8 cellular contexts compared by ENCODE assay signal in genomic region chr2:121701761-121702160, GRCh38. TPM values are rescaled to one million over a fixed set of nuclear protein-coding genes. Genes with fewer than 3 reads are reported as not detected.
A peak's percentile ranks its signal among the peaks of the same experiment; 100 is the strongest.
DNase-seq lines count a peak whose midpoint lies in the region; ATAC-seq, FAIRE-seq and TF ChIP-seq lines count a peak whose summit lies in the region.
"Not testable (repeated sequence)": the region's sequence is repeated elsewhere in the genome, so short reads cannot be mapped to it uniquely, and the experiment has no call there.

No MANE protein-coding gene starts in this region.

- not testable (repeated sequence) for H3K9me3 Mint-ChIP-seq in CD4-positive, alpha-beta T cell; activated CD4-positive, alpha-beta memory T cell treated with anti-CD3 and anti-CD28 coated beads, Interleukin-2, amount 10 ng/mL, durations not matched to agents 7 days and 5 days

- BruUV-seq in PC-3 (replicated peaks; lab: Mats Ljungman, UMichigan); K562 (replicated peaks; lab: Mats Ljungman, UMichigan): not testable (repeated sequence)

- not testable (repeated sequence) for FAIRE-seq in K562 (lab: Jason Lieb, UNC)

- H3K27ac ChIP-seq in CD4-positive, alpha-beta T cell (ENCODE audit: low read depth, low read length); K562 (ENCODE audit: extremely low read depth, low read depth, low read length); sigmoid colon: not testable (repeated sequence)
- H3K27ac ChIP-seq in KOPT-K1 (ENCODE audit: low read depth, low read length, poor library complexity, severe bottlenecking) (peak overlapping the region; percentile 97), PC-3 (ENCODE audit: low read length) (peak overlapping the region; percentile 39)

- H3K36me3 ChIP-seq in KOPT-K1 (ENCODE audit: insufficient read depth, low read length); PC-3 (ENCODE audit: low read depth, low read length); K562 (ENCODE audit: control insufficient read depth, insufficient read depth, low read length); sigmoid colon: not testable (repeated sequence)

- H3K27me3 Mint-ChIP-seq in CD4-positive, alpha-beta T cell; activated CD4-positive, alpha-beta memory T cell treated with anti-CD3 and anti-CD28 coated beads, Interleukin-2, amount 10 ng/mL, durations not matched to agents 7 days and 5 days: not testable (repeated sequence)

- intact Hi-C loops in CD4-positive, alpha-beta T cell (cut with DNase I, micrococcal nuclease); PC-3 (cut with micrococcal nuclease); K562 (cut with micrococcal nuclease); sigmoid colon (cut with DNase I): not testable (repeated sequence)

- H2AFZ ChIP-seq in PC-3 (ENCODE audit: low read length): not testable (repeated sequence)
- H2AFZ ChIP-seq in K562 (ENCODE audit: low read depth, low read length): peak overlapping the region; percentile 36; the same call in 1 of the 2 replicates

- TF ChIP-seq EP300 in K562 (IDR thresholded peaks at IDR 0.05; ENCODE audit: low read length); sigmoid colon (IDR thresholded peaks at IDR 0.05): not testable (repeated sequence)

- not testable (repeated sequence) for DNase-seq in CD4-positive, alpha-beta T cell; activated CD4-positive, alpha-beta memory T cell treated with anti-CD3 and anti-CD28 coated beads, Interleukin-2, amount 10 ng/mL, durations not matched to agents 7 days and 5 days; K562 (ENCODE audit: extremely low read depth in 1 of 4, low spot score in 3 of 4)
- DNase-seq in PC-3: peak; percentile 55
- peak; percentile 22 for DNase-seq in T1000 (lab: John Stamatoyannopoulos, UW)
- DNase-seq in kidney tubule cell (ENCODE audit: low spot score): peak; percentile 56
- peak; percentile 27 for DNase-seq in sigmoid colon

- peaks cover 38% of the 10 kb centered on the region for H3K4me1 Mint-ChIP-seq in CD4-positive, alpha-beta T cell (ENCODE audit: low read depth)
- H3K4me1 Mint-ChIP-seq in activated CD4-positive, alpha-beta memory T cell treated with anti-CD3 and anti-CD28 coated beads, Interleukin-2, amount 10 ng/mL, durations not matched to agents 7 days and 5 days: peaks cover 52% of the 10 kb centered on the region

- CTCF ChIA-PET in CD4-positive, alpha-beta T cell (lab: Charles Lee): interaction anchor here (1.6 kb wide), 1 partner anchor 171 kb away, joined by 8 read pairs; the partner anchor contains the start of gene RNU4ATAC
- CTCF ChIA-PET in PC-3 (lab: Charles Lee); K562 (lab: Yijun Ruan, JAX; ENCODE audit: low intra/inter-chr PET ratio): not testable (repeated sequence)
- CTCF ChIA-PET in activated CD4-positive, alpha-beta memory T cell treated with anti-CD3 and anti-CD28 coated beads, Interleukin-2, amount 10 ng/mL, durations not matched to agents 7 days and 5 days (lab: Charles Lee): interaction anchor here (0.6 to 4.6 kb wide), 3 partner anchors 22 to 171 kb away, joined by 3 to 22 read pairs (median 3); partner anchors contain the start of gene RNU4ATAC

- not testable (repeated sequence) for H3K27me3 ChIP-seq in CD4-positive, alpha-beta T cell (ENCODE audit: control insufficient read depth, insufficient read depth, low read length); PC-3 (ENCODE audit: low read length); K562 (ENCODE audit: control insufficient read depth in 2 of 2, insufficient read depth in 2 of 2, low read length in 2 of 2); sigmoid colon

- H3K9ac ChIP-seq in PC-3 (ENCODE audit: low read length); K562 (ENCODE audit: insufficient read depth in 1 of 2, low read depth in 2 of 2, low read length in 2 of 2): not testable (repeated sequence)

- not testable (repeated sequence) for H3K4me3 ChIP-seq in PC-3 (ENCODE audit: low read length); K562; sigmoid colon

- H3F3A ChIP-seq in PC-3 (ENCODE audit: low read length, unreplicated experiment): not testable (repeated sequence)

- H3K4me1 ChIP-seq in PC-3 (ENCODE audit: insufficient read depth, low read length): peaks cover 45% of the 10 kb centered on the region
- H3K4me1 ChIP-seq in K562 (replicated peaks in 1 of 2; ENCODE audit: control insufficient read depth in 2 of 2, insufficient read depth in 2 of 2, low read length in 2 of 2): peaks cover 17 to 30% of the 10 kb centered on the region in 2 experiments
- H3K4me1 ChIP-seq in sigmoid colon: not testable (repeated sequence)

- not testable (repeated sequence) for TF ChIP-seq RAD21 in K562 (CRISPR knock-in tag; conservative IDR thresholded peaks at IDR 0.05 in 1 of 2, IDR thresholded peaks at IDR 0.05 in 1 of 2)

- H3K9me1 ChIP-seq in K562 (ENCODE audit: control insufficient read depth, insufficient read depth, low read length): peaks cover 10% of the 10 kb centered on the region

- TF ChIP-seq CTCF in CD4-positive, alpha-beta T cell (IDR thresholded peaks at IDR 0.05); PC-3 (conservative IDR thresholded peaks at IDR 0.05; ENCODE audit: low read depth, low read length); K562 (IDR thresholded peaks at IDR 0.05 in 2 of 3, conservative IDR thresholded peaks at IDR 0.05 in 1 of 3; ENCODE audit: insufficient read depth in 2 of 3, low read depth in 1 of 3, low read length in 3 of 3); sigmoid colon (IDR thresholded peaks at IDR 0.05): not testable (repeated sequence)

- in situ Hi-C loops in K562 (cut with MboI): not testable (repeated sequence)

- not testable (repeated sequence) for TF ChIP-seq POLR2A in K562 (conservative IDR thresholded peaks at IDR 0.05); sigmoid colon (IDR thresholded peaks at IDR 0.05)

- peak overlapping the region; percentile 88 for H3K27ac Mint-ChIP-seq in CD4-positive, alpha-beta T cell
- peak overlapping the region; percentile 97 for H3K27ac Mint-ChIP-seq in activated CD4-positive, alpha-beta memory T cell treated with anti-CD3 and anti-CD28 coated beads, Interleukin-2, amount 10 ng/mL, durations not matched to agents 7 days and 5 days

- H3K36me3 Mint-ChIP-seq in CD4-positive, alpha-beta T cell (ENCODE audit: low read depth); activated CD4-positive, alpha-beta memory T cell treated with anti-CD3 and anti-CD28 coated beads, Interleukin-2, amount 10 ng/mL, durations not matched to agents 7 days and 5 days (ENCODE audit: low read depth): not testable (repeated sequence)

- H3K9me2 ChIP-seq in PC-3 (replicated peaks; ENCODE audit: low read length): not testable (repeated sequence)

- not testable (repeated sequence) for H3K4me3 Mint-ChIP-seq in CD4-positive, alpha-beta T cell; activated CD4-positive, alpha-beta memory T cell treated with anti-CD3 and anti-CD28 coated beads, Interleukin-2, amount 10 ng/mL, durations not matched to agents 7 days and 5 days

- not testable (repeated sequence) for H3K9me3 ChIP-seq in CD4-positive, alpha-beta T cell (ENCODE audit: control insufficient read depth, low read length); KOPT-K1 (ENCODE audit: insufficient read depth, low read length, poor library complexity, severe bottlenecking); PC-3 (ENCODE audit: low read length); K562 (replicated peaks; ENCODE audit: control insufficient read depth, insufficient read depth, low read depth, low read length); sigmoid colon

- not testable (repeated sequence) for H3K79me2 ChIP-seq in PC-3 (ENCODE audit: low read length); K562 (ENCODE audit: control insufficient read depth, insufficient read depth, low read length)

- H4K20me1 ChIP-seq in PC-3 (ENCODE audit: low read length); K562 (replicated peaks; ENCODE audit: control insufficient read depth, insufficient read depth, low read length): not testable (repeated sequence)

- H3K4me2 ChIP-seq in PC-3 (ENCODE audit: low read length): not testable (repeated sequence)
- H3K4me2 ChIP-seq in K562 (ENCODE audit: insufficient read depth, low read length): peak overlapping the region; percentile 30; the same call in 1 of the 2 replicates

- POLR2A ChIA-PET in CD4-positive, alpha-beta T cell (lab: Charles Lee): interaction anchor here (2.1 kb wide), 1 partner anchor 171 kb away, joined by 10 read pairs; the partner anchor contains the start of gene RNU4ATAC
- POLR2A ChIA-PET in PC-3 (lab: Charles Lee; ENCODE audit: unreplicated experiment): not testable (repeated sequence)
- POLR2A ChIA-PET in activated CD4-positive, alpha-beta memory T cell treated with anti-CD3 and anti-CD28 coated beads, Interleukin-2, amount 10 ng/mL, durations not matched to agents 7 days and 5 days (lab: Charles Lee): interaction anchor here (3.1 to 8.0 kb wide), 4 partner anchors 20 to 172 kb away, joined by 14 to 185 read pairs (median 98); partner anchors contain the start of genes CLASP1, NIFK and RNU4ATAC
- POLR2A ChIA-PET in K562 (lab: Yijun Ruan, JAX): interaction anchor here (0.6 to 0.9 kb wide), 2 partner anchors 19 to 1479 kb away, joined by 3 to 4 read pairs; no protein-coding TSS in a partner anchor

- ATAC-seq in CD4-positive, alpha-beta T cell (ENCODE audit: poor library complexity); PC-3; K562: not testable (repeated sequence)

RNA-seq across cellular contexts. Expression of gene NIFK, which starts 34.9 kb away (rescaled TPM):
- 10 to 100 TPM; 43.6 to 47.7 TPM for total RNA-seq in CD4-positive, alpha-beta T cell
- 42.1 and 64.1 TPM in 2 replicates for total RNA-seq in PC-3 (2014; rRNA removed)
- total RNA-seq in activated CD4-positive, alpha-beta memory T cell treated with anti-CD3 and anti-CD28 coated beads, Interleukin-2, amount 10 ng/mL, durations not matched to agents 7 days and 5 days: 10 to 100 TPM; 63.4 to 67.2 TPM
- 40.5 and 65.8 TPM in 2 replicates for total RNA-seq in K562 (2011; cell fraction: chromatin; rRNA removed; ENCODE audit: low replicate concordance)
- total RNA-seq in K562 (2011; cell fraction: nucleolus; rRNA removed): 24.2 and 27.4 TPM in 2 replicates
- total RNA-seq in K562 (2011; cell fraction: nucleoplasm; rRNA removed): 31.9 and 45.0 TPM in 2 replicates
- 114 and 123 TPM in 2 replicates for total RNA-seq in K562 (2014; rRNA removed)
- 183 and 218 TPM in 2 replicates for total RNA-seq in K562 (2014; rRNA removed; fragmentation: Illumina TruSeq; extraction: Trizol)
- total RNA-seq in K562 (2015; rRNA removed; fragmentation: Illumina TruSeq; extraction: Trizol): 227 and 257 TPM in 2 replicates
- 126 and 136 TPM in 2 replicates for total RNA-seq in K562 (2021)
- 39.6 and 60.2 TPM in 2 replicates for polyA plus RNA-seq in K562 (2011; rRNA removed)
- polyA plus RNA-seq in K562 (2011; cell fraction: cytosol; rRNA removed): 11.3 and 24.4 TPM in 2 replicates
- 16.2 and 19.6 TPM in 2 replicates for polyA plus RNA-seq in K562 (2011; cell fraction: nucleus; rRNA removed)
- 60.1 and 72.9 TPM in 2 replicates for polyA plus RNA-seq in K562 (2012)
- 237 and 426 TPM in 2 replicates for polyA plus RNA-seq in K562 (2014; fragmentation: Illumina TruSeq; extraction: Trizol)
- polyA plus RNA-seq in K562 (2014; fragmentation: Nextera tagmentation; extraction: Ambion mirVana): 100 to 1,000 TPM; 191 to 223 TPM
- 92.9 and 137 TPM in 2 replicates for polyA plus RNA-seq in K562 (2014; rRNA removed)
- polyA minus RNA-seq in K562 (2011; rRNA and poly(A)+ RNA removed): 33.5 and 35.2 TPM in 2 replicates
- polyA minus RNA-seq in K562 (2011; cell fraction: cytosol; rRNA and poly(A)+ RNA removed): 14.6 and 19.8 TPM in 2 replicates
- 13.3 and 18.7 TPM in 2 replicates for polyA minus RNA-seq in K562 (2011; cell fraction: nucleus; rRNA and poly(A)+ RNA removed)
- total RNA-seq in sigmoid colon: 10 to 100 TPM; 25.4 to 51.2 (median 32.1) TPM
- 10 to 100 TPM; 19.9 to 38.3 (median 23.4) TPM for polyA plus RNA-seq in sigmoid colon

RNA-seq across cellular contexts. Expression of gene CLASP1, which starts 52.5 kb away (rescaled TPM):
- total RNA-seq in CD4-positive, alpha-beta T cell: 10 to 100 TPM; 58.0 to 58.5 TPM
- total RNA-seq in PC-3 (2014; rRNA removed) (24.3 and 27.0 TPM in 2 replicates), K562 (2014; rRNA removed) (22.2 and 27.5 TPM in 2 replicates), K562 (2014; rRNA removed; fragmentation: Illumina TruSeq; extraction: Trizol) (25.7 and 28.2 TPM in 2 replicates), K562 (2015; rRNA removed; fragmentation: Illumina TruSeq; extraction: Trizol) (28.3 and 30.9 TPM in 2 replicates), K562 (2021) (38.3 and 40.3 TPM in 2 replicates), sigmoid colon (100 to 1,000 TPM in 1 of 4 donors, 10 to 100 TPM in 3; 53.9 to 117 (median 56.2) TPM)
- 10 to 100 TPM; 64.6 to 66.5 TPM for total RNA-seq in activated CD4-positive, alpha-beta memory T cell treated with anti-CD3 and anti-CD28 coated beads, Interleukin-2, amount 10 ng/mL, durations not matched to agents 7 days and 5 days
- total RNA-seq in K562 (2011; cell fraction: chromatin; rRNA removed; ENCODE audit: low replicate concordance): 121 and 224 TPM in 2 replicates
- 53.2 and 69.0 TPM in 2 replicates for total RNA-seq in K562 (2011; cell fraction: nucleolus; rRNA removed)
- total RNA-seq in K562 (2011; cell fraction: nucleoplasm; rRNA removed): 96.6 and 111 TPM in 2 replicates
- polyA plus RNA-seq in K562 (2011; rRNA removed) (8.5 and 10.3 TPM in 2 replicates), K562 (2014; fragmentation: Illumina TruSeq; extraction: Trizol) (17.3 and 18.0 TPM in 2 replicates), K562 (2014; fragmentation: Nextera tagmentation; extraction: Ambion mirVana) (1 to 10 TPM; 1.7 to 7.2 TPM), K562 (2014; rRNA removed) (20.2 and 20.7 TPM in 2 replicates), sigmoid colon (10 to 100 TPM in 1 of 3 donors, 1 to 10 TPM in 2; 2.4 to 14.8 (median 3.0) TPM)
- polyA plus RNA-seq in K562 (2011; cell fraction: cytosol; rRNA removed): 4.5 and 7.0 TPM in 2 replicates
- 39.0 and 41.2 TPM in 2 replicates for polyA plus RNA-seq in K562 (2011; cell fraction: nucleus; rRNA removed)
- polyA plus RNA-seq in K562 (2012): 17.5 and 22.9 TPM in 2 replicates
- 56.1 and 59.2 TPM in 2 replicates for polyA minus RNA-seq in K562 (2011; rRNA and poly(A)+ RNA removed)
- polyA minus RNA-seq in K562 (2011; cell fraction: cytosol; rRNA and poly(A)+ RNA removed): 18.2 and 24.7 TPM in 2 replicates
- polyA minus RNA-seq in K562 (2011; cell fraction: nucleus; rRNA and poly(A)+ RNA removed): 84.4 and 122 TPM in 2 replicates

RNA-seq across cellular contexts. Expression of gene TSN, which starts 53.7 kb away (rescaled TPM):
- 10 to 100 TPM; 49.1 to 50.9 TPM for total RNA-seq in CD4-positive, alpha-beta T cell
- 55.0 and 83.0 TPM in 2 replicates for total RNA-seq in PC-3 (2014; rRNA removed)
- total RNA-seq in activated CD4-positive, alpha-beta memory T cell treated with anti-CD3 and anti-CD28 coated beads, Interleukin-2, amount 10 ng/mL, durations not matched to agents 7 days and 5 days: 10 to 100 TPM; 52.7 to 56.7 TPM
- total RNA-seq in K562 (2011; cell fraction: chromatin; rRNA removed; ENCODE audit: low replicate concordance): 34.6 and 59.5 TPM in 2 replicates
- 27.5 and 32.0 TPM in 2 replicates for total RNA-seq in K562 (2011; cell fraction: nucleolus; rRNA removed)
- 53.5 and 77.3 TPM in 2 replicates for total RNA-seq in K562 (2011; cell fraction: nucleoplasm; rRNA removed)
- 61.1 and 63.2 TPM in 2 replicates for total RNA-seq in K562 (2014; rRNA removed)
- 101 and 110 TPM in 2 replicates for total RNA-seq in K562 (2014; rRNA removed; fragmentation: Illumina TruSeq; extraction: Trizol)
- total RNA-seq in K562 (2015; rRNA removed; fragmentation: Illumina TruSeq; extraction: Trizol): 82.8 and 87.0 TPM in 2 replicates
- total RNA-seq in K562 (2021): 87.8 and 95.2 TPM in 2 replicates
- 83.7 and 128 TPM in 2 replicates for polyA plus RNA-seq in K562 (2011; rRNA removed)
- 34.8 and 62.7 TPM in 2 replicates for polyA plus RNA-seq in K562 (2011; cell fraction: cytosol; rRNA removed)
- polyA plus RNA-seq in K562 (2011; cell fraction: nucleus; rRNA removed): 22.7 and 26.1 TPM in 2 replicates
- polyA plus RNA-seq in K562 (2012): 56.1 and 70.2 TPM in 2 replicates
- polyA plus RNA-seq in K562 (2014; fragmentation: Illumina TruSeq; extraction: Trizol): 74.5 and 79.4 TPM in 2 replicates
- polyA plus RNA-seq in K562 (2014; fragmentation: Nextera tagmentation; extraction: Ambion mirVana): 100 to 1,000 TPM; 142 to 152 TPM
- 75.3 and 80.2 TPM in 2 replicates for polyA plus RNA-seq in K562 (2014; rRNA removed)
- 63.4 and 80.3 TPM in 2 replicates for polyA minus RNA-seq in K562 (2011; rRNA and poly(A)+ RNA removed)
- polyA minus RNA-seq in K562 (2011; cell fraction: cytosol; rRNA and poly(A)+ RNA removed): 63.1 and 65.4 TPM in 2 replicates
- polyA minus RNA-seq in K562 (2011; cell fraction: nucleus; rRNA and poly(A)+ RNA removed): 26.1 and 35.9 TPM in 2 replicates
- 10 to 100 TPM; 24.8 to 51.5 (median 42.0) TPM for total RNA-seq in sigmoid colon
- 10 to 100 TPM; 15.6 to 37.0 (median 18.7) TPM for polyA plus RNA-seq in sigmoid colon
